ENCODE assay signal across 32 cellular contexts in the genomic region with DNA sequence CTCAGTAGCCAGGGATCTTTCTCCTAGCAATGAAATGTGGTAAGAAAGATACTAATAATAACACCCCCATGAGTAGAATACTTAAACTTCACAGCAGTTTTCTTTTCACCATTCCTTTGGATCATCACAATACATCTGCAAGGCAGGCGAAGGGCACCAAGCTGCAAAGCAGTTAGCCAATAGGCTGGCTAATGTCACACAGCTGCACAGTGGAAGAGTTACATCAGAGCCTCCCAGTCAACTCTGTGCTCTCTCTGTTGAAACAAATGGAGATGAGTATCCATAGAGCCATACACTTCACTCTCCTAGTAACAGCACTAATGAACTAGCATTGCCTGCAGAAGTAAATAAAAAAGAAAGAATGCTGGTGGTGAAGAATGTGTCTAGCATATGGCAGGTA.
"Had no signal": no experiment of that assay in that cellular context is flagged by ENCODE, and none has a peak within 500 bp of the region (broad histone marks: within the 10 kb centered on the region; RNA-seq: fewer than 3 reads in every experiment).

No MANE protein-coding gene starts in this region.

- H3K4me3 Mint-ChIP-seq: activated B cell treated with CpG ODN at 0.5 μM for 24 hours; activated CD8-positive, alpha-beta T cell treated with anti-CD3 and anti-CD28 coated beads for 36 hours; activated naive CD8-positive, alpha-beta T cell; activated T-cell treated with anti-CD3 and anti-CD28 coated beads, Interleukin-2, amount 50 U/mL, for 4 hours; activated T-helper 17 cell treated with anti-CD3 and anti-CD28 coated beads, Interleukin-2, amount 50 U/mL, for 72 hours; effector memory CD8-positive, alpha-beta T cell; T-helper 17 cell; T-helper 2 cell treated with Interferon-gamma antibody and Interleukin-4, amounts not matched to agents 5 μg/mL and 100 μg/mL, for 36 hours had no signal

- H3K9me3 ChIP-seq: body of pancreas, esophagus muscularis mucosa, gastrocnemius medialis had no signal

- H3K4me3 ChIP-seq: body of pancreas, esophagus muscularis mucosa, gastrocnemius medialis had no signal

- DNase-seq: activated B cell treated with CpG ODN at 0.5 μM for 24 hours; activated CD4-positive, alpha-beta T cell treated with anti-CD3 and anti-CD28 coated beads for 48 hours; activated CD4-positive, alpha-beta T cell treated with anti-CD3 and anti-CD28 coated beads, Interleukin-2, amount 50 U/mL, for 1 hour; activated CD4-positive, alpha-beta T cell treated with anti-CD3 and anti-CD28 coated beads, Interleukin-2, amount 50 U/mL, for 48 hours; activated CD8-positive, alpha-beta memory T cell treated with anti-CD3 and anti-CD28 coated beads for 24 hours; activated CD8-positive, alpha-beta T cell treated with anti-CD3 and anti-CD28 coated beads for 36 hours; activated effector memory CD4-positive, alpha-beta T cell treated with Interleukin-2 at 50 U/mL for 16 hours; activated gamma-delta T cell treated with Interleukin-2 at 50 U/mL for 16 hours; activated naive CD4-positive, alpha-beta T cell treated with anti-CD3 and anti-CD28 coated beads, Interleukin-2, amount 50 U/mL, for 16 hours; activated naive CD4-positive, alpha-beta T cell treated with Interleukin-2 at 50 U/mL for 16 hours; activated T-cell treated with anti-CD3 and anti-CD28 coated beads, Interleukin-2, amount 50 U/mL, for 4 hours; amniotic stem cell; anterior cingulate cortex; body of pancreas; caudate nucleus; cortex of kidney; dermis blood vessel endothelial cell; effector CD4-positive, alpha-beta T cell; effector memory CD8-positive, alpha-beta T cell; erythroblast; gastrocnemius medialis; glutamatergic neuron; T-helper 1 cell; T-helper 17 cell; T1000; WERI-Rb-1 had no signal

- H3K27me3 Mint-ChIP-seq: activated CD8-positive, alpha-beta T cell treated with anti-CD3 and anti-CD28 coated beads for 36 hours; T-helper 17 cell had no signal

- H3K36me3 ChIP-seq: esophagus muscularis mucosa, gastrocnemius medialis, WERI-Rb-1 had no signal

- H3K27me3 ChIP-seq: body of pancreas, esophagus muscularis mucosa, foreskin keratinocyte, gastrocnemius medialis had no signal

- H3K27ac ChIP-seq: body of pancreas, esophagus muscularis mucosa, foreskin keratinocyte, gastrocnemius medialis, WERI-Rb-1 had no signal

- H3K9me3 Mint-ChIP-seq: activated B cell treated with CpG ODN at 0.5 μM for 24 hours; activated CD8-positive, alpha-beta T cell treated with anti-CD3 and anti-CD28 coated beads for 36 hours; activated T-cell treated with anti-CD3 and anti-CD28 coated beads, Interleukin-2, amount 50 U/mL, for 4 hours; activated T-helper 17 cell treated with anti-CD3 and anti-CD28 coated beads, Interleukin-2, amount 50 U/mL, for 72 hours; effector memory CD8-positive, alpha-beta T cell; T-helper 2 cell treated with Interferon-gamma antibody and Interleukin-4, amounts not matched to agents 5 μg/mL and 100 μg/mL, for 36 hours had no signal

- H3K27ac Mint-ChIP-seq: activated B cell treated with CpG ODN at 0.5 μM for 24 hours; activated CD8-positive, alpha-beta T cell treated with anti-CD3 and anti-CD28 coated beads for 36 hours; activated naive CD8-positive, alpha-beta T cell; activated T-helper 17 cell treated with anti-CD3 and anti-CD28 coated beads, Interleukin-2, amount 50 U/mL, for 72 hours; effector memory CD8-positive, alpha-beta T cell; T-helper 17 cell; T-helper 2 cell treated with Interferon-gamma antibody and Interleukin-4, amounts not matched to agents 5 μg/mL and 100 μg/mL, for 36 hours had no signal

- ATAC-seq: activated CD4-positive, CD25-positive, alpha-beta regulatory T cell treated with anti-CD3 and anti-CD28 coated beads, Interleukin-2, amount 50 U/mL, for 24 hours; activated CD8-positive, alpha-beta T cell treated with anti-CD3 and anti-CD28 coated beads for 36 hours; activated T-cell treated with anti-CD3 and anti-CD28 coated beads, Interleukin-2, amount 50 U/mL, for 4 hours; activated T-helper 17 cell treated with anti-CD3 and anti-CD28 coated beads, Interleukin-2, amount 50 U/mL, for 72 hours; body of pancreas; effector memory CD8-positive, alpha-beta T cell; foreskin keratinocyte; gastrocnemius medialis; T-helper 17 cell had no signal

- H3K36me3 Mint-ChIP-seq: activated naive CD8-positive, alpha-beta T cell had no signal

- H3K4me1 ChIP-seq: body of pancreas, foreskin keratinocyte, gastrocnemius medialis had no signal

- H3K4me1 Mint-ChIP-seq: activated B cell treated with CpG ODN at 0.5 μM for 24 hours; activated T-helper 17 cell treated with anti-CD3 and anti-CD28 coated beads, Interleukin-2, amount 50 U/mL, for 72 hours had no signal
